In the genomic region with DNA sequence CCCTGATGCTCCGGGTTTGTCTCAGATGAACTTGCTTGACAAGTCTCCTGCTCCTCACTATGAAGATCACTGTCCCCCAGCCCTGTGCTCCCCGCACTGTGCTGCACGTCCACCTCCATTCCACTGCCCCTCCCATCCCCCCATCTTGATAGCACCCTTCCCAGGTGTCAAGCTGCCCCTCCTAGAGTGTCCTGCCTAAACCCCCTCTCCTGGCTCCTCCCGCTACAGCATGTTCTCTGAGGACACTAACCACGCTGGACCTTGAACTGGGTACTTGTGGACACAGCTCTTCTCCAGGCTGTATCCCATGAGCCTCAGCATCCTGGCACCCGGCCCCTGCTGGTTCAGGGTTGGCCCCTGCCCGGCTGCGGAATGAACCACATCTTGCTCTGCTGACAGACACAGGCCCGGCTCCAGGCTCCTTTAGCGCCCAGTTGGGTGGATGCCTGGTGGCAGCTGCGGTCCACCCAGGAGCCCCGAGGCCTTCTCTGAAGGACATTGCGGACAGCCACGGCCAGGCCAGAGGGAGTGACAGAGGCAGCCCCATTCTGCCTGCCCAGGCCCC, we compare ENCODE assay signal across 13 cellular contexts. TPM values are rescaled to one million over a fixed set of nuclear protein-coding genes. Genes with fewer than 3 reads are reported as not detected.
DNase-seq lines count a peak whose midpoint lies in the region; ATAC-seq and TF ChIP-seq lines count a peak whose summit lies in the region.
"Had no signal": no experiment of that assay in that cellular context is flagged by ENCODE, and none has a peak within 500 bp of the region (broad histone marks: within the 10 kb centered on the region; RNA-seq: fewer than 3 reads in every experiment).

No MANE protein-coding gene starts in this region.

- H3K4me3 ChIP-seq in heart left ventricle (no peak overlapping the region), upper lobe of right lung (no peak overlapping the region)

- H3K9me3 ChIP-seq in heart left ventricle (peaks cover 0 to 6% (median 0%) of the 10 kb centered on the region in 12 donors), upper lobe of right lung (no peaks in the 10 kb centered on the region)

- TF ChIP-seq CTCF in heart left ventricle (IDR thresholded peaks at IDR 0.05): no peak
- no peak for TF ChIP-seq CTCF in upper lobe of right lung (IDR thresholded peaks at IDR 0.05)

- peaks cover 7 to 50% (median 37%) of the 10 kb centered on the region in 12 donors for H3K4me1 ChIP-seq in heart left ventricle
- peaks cover 29% of the 10 kb centered on the region for H3K4me1 ChIP-seq in upper lobe of right lung
- H3K4me1 ChIP-seq: foreskin keratinocyte had no signal

- TF ChIP-seq POLR2A in heart left ventricle (IDR thresholded peaks at IDR 0.05): no peak

- WGBS in heart left ventricle, 4 donors: 57 to 66% (median 58%) methylated on average over 10 to 14 of the region's 14 CpGs

- H3K36me3 ChIP-seq in heart left ventricle (peaks cover 0 to 100% (median 43%) of the 10 kb centered on the region in 9 donors), upper lobe of right lung (peaks cover 59% of the 10 kb centered on the region)

- ATAC-seq in heart left ventricle: peak; percentile 66 to 87 (median 82)
- peak; percentile 2 for ATAC-seq in upper lobe of right lung
- no peak for ATAC-seq in HG02840 (IDR thresholded peaks at IDR 0.05; ENCODE audit: low FRiP score, unreplicated experiment)
- ATAC-seq: foreskin keratinocyte had no signal

- intact Hi-C loops in heart left ventricle (cut with DNase I) (loop anchor here in 5 of 10 donors (5.0 to 10.0 kb wide), 7 partner anchors 96 to 411 kb away; a partner anchor contains a TSS), posterior cingulate gyrus (cut with DNase I) (loop anchor here (5.0 kb wide), 1 partner anchor 171 kb away; no protein-coding TSS in a partner anchor), upper lobe of right lung (cut with DNase I) (loop anchor here (10.0 kb wide), 1 partner anchor 179 kb away; a partner anchor contains a TSS)

- H3K27ac ChIP-seq in heart left ventricle (peak overlapping the region; percentile 57 to 90 (median 84)), upper lobe of right lung (no peak overlapping the region)
- H3K27ac ChIP-seq: foreskin keratinocyte had no signal

- DNase-seq in amygdala (lab: John Stamatoyannopoulos, UW) (peak in 45 of 56 donors; percentile 15 to 85 (median 55)), heart left ventricle (peak; percentile 81 to 90 (median 88)), posterior cingulate gyrus (peak; percentile 37 to 93 (median 67)), upper lobe of right lung (no peak), NCI-H526 treated with DMSO at 0.1 percent for 48 hours (lab: John Stamatoyannopoulos, UW) (no peak), foreskin melanocyte (no peak)
- DNase-seq: COR-L47; dermis blood vessel endothelial cell; foreskin keratinocyte; NCI-H345; stimulated activated CD4-positive, alpha-beta T cell treated with anti-CD3 and anti-CD28 coated beads, Interleukin-2, amount 100 ng/mL, for 48 hours; T-helper 9 cell had no signal

- H3K27me3 ChIP-seq in heart left ventricle (no peaks in the 10 kb centered on the region), upper lobe of right lung (no peaks in the 10 kb centered on the region)
- H3K27me3 ChIP-seq: foreskin keratinocyte had no signal

RNA-seq across cellular contexts. Expression of a gene that starts 18.5 kb away (rescaled TPM):
- total RNA-seq in heart left ventricle: 100 to 1,000 TPM in 3 of 9 donors, 10 to 100 TPM in 6; 57.2 to 141 (median 82.4) TPM
- polyA plus RNA-seq in heart left ventricle: 100 to 1,000 TPM in 1 of 2 donors, 10 to 100 TPM in 1; 99.9 to 119 TPM
- 36.3 TPM for total RNA-seq in upper lobe of right lung

RNA-seq across cellular contexts. Expression of a gene that starts 20.6 kb away (rescaled TPM):
- 10 to 100 TPM; 20.3 to 41.1 (median 23.7) TPM for total RNA-seq in heart left ventricle
- polyA plus RNA-seq in heart left ventricle: 10 to 100 TPM; 13.8 to 28.5 TPM
- 36.9 TPM for total RNA-seq in upper lobe of right lung

RNA-seq across cellular contexts. Expression of a gene that starts 46.7 kb away (rescaled TPM):
- total RNA-seq in heart left ventricle (10 to 100 TPM in 3 of 9 donors, 1 to 10 TPM in 6; 1.6 to 73.9 (median 8.2) TPM), upper lobe of right lung (78.9 TPM)
- polyA plus RNA-seq in heart left ventricle: 10 to 100 TPM in 1 of 2 donors, 1 to 10 TPM in 1; 2.6 to 10.8 TPM

Comparison
In these comparisons a context has a peak if more than half of its experiments do, and no peak if none do; other contexts are left out.
1. DNase-seq: peak in amygdala (45 of 56), heart left ventricle (5 of 5) and posterior cingulate gyrus (10 of 10); none in upper lobe of right lung (single experiment), NCI-H526 treated with DMSO at 0.1 percent for 48 hours (single experiment) and foreskin melanocyte (single experiment).